Comparison of ENCODE assay signal across 16 cellular contexts in genomic region chr10:95233377-95234034, GRCh38. TPM values are rescaled to one million over a fixed set of nuclear protein-coding genes. Genes with fewer than 3 reads are reported as not detected.
DNase-seq lines count a peak whose midpoint lies in the region; ATAC-seq, FAIRE-seq and TF ChIP-seq lines count a peak whose summit lies in the region.
"Had no signal": no experiment of that assay in that cellular context is flagged by ENCODE, and none has a peak within 500 bp of the region (broad histone marks: within the 10 kb centered on the region; RNA-seq: fewer than 3 reads in every experiment).

No MANE protein-coding gene starts in this region.

- no peak for FAIRE-seq in H1 (lab: Jason Lieb, UNC)
- FAIRE-seq: D721Med had no signal

- H3K9me3 Mint-ChIP-seq in H9, result peaks cover 0 to 17% of the 10 kb centered on the region in 2 experiments; a peak in 3 of 5 replicates
- H3K9me3 Mint-ChIP-seq: CD8-positive, alpha-beta T cell had no signal

- H3K23ac ChIP-seq in H9 (ENCODE audit: insufficient read length, low read depth, low read length), result no peak overlapping the region
- H3K23ac ChIP-seq in H1 (ENCODE audit: insufficient read length), result no peak overlapping the region

- TF ChIP-seq RAD21 in H1 (IDR thresholded peaks at IDR 0.05 in 1 of 2, conservative IDR thresholded peaks at IDR 0.05 in 1 of 2; ENCODE audit: low read depth in 2 of 2, low read length in 2 of 2), result no peak

- no CpG with 5 or more reads among the region's 2 CpGs for WGBS in H9 (ENCODE audit: extremely low coverage, insufficient read length, low lambda C conversion rate)
- WGBS in H1 (ENCODE audit: extremely low coverage in 1 of 2, insufficient coverage in 1 of 2, insufficient read length in 1 of 2, insufficient replicate concordance in 2 of 2, low coverage in 1 of 2, low lambda C conversion rate in 2 of 2, missing lambda C conversion rate in 1 of 2), 2 experiments, result 100% methylated on average over 2 of the region's 2 CpGs; no CpG with 5 or more reads in 1 of the 2 experiments

- H4K20me1 ChIP-seq in H9 (ENCODE audit: control insufficient read depth, insufficient read depth, insufficient read length) (no peaks in the 10 kb centered on the region), OCI-LY3 (ENCODE audit: insufficient read depth, low read length) (peaks cover 3% of the 10 kb centered on the region), H1 (replicated peaks in 1 of 2; ENCODE audit: control insufficient read depth in 1 of 2, insufficient read depth in 2 of 2, low read length in 2 of 2) (no peaks in the 10 kb centered on the region)

- H3K18ac ChIP-seq in H9 (ENCODE audit: insufficient read length, low read depth, low read length), result no peak overlapping the region
- H3K18ac ChIP-seq in H1 (ENCODE audit: extremely low read depth, low read length), result peak overlapping the region; percentile 71

- H3K4ac ChIP-seq in H9 (ENCODE audit: low read depth, low read length), result no peak overlapping the region
- peak overlapping the region; percentile 20 for H3K4ac ChIP-seq in H1 (replicated peaks; ENCODE audit: insufficient read length, low read depth, low read length)

- H3K27ac ChIP-seq in H9 (ENCODE audit: insufficient read length, low read depth, low read length) (no peak overlapping the region), OCI-LY3 (ENCODE audit: low read length) (no peak overlapping the region), H1 (ENCODE audit: low read depth, low read length) (no peak overlapping the region)
- H3K27ac ChIP-seq: SJSA1 had no signal

- H3K27me3 Mint-ChIP-seq in H9 (ENCODE audit: low read depth), result no peaks in the 10 kb centered on the region

- H4K5ac ChIP-seq in H9 (ENCODE audit: insufficient read length, low read depth, low read length) (no peak overlapping the region), H1 (ENCODE audit: insufficient read length, low read depth, low read length) (peak overlapping the region; percentile 30)

- H2BK20ac ChIP-seq in H9 (ENCODE audit: low read depth, low read length, poor library complexity, severe bottlenecking) (no peak overlapping the region), H1 (ENCODE audit: low read length) (peak overlapping the region; percentile 74; the same call in 1 of the 2 replicates)

- POLR2A ChIA-PET in H1 (lab: Charles Lee; ENCODE audit: partially characterized antibody), result interaction anchor here (1.0 to 5.9 kb wide), 4 partner anchors 11 to 104 kb away, joined by 3 to 57 read pairs (median 5); partner anchors contain the start of gene ACSM6

- H2BK5ac ChIP-seq in H9 (ENCODE audit: insufficient read length, low read length) (no peak overlapping the region), H1 (ENCODE audit: low read depth, low read length) (peak overlapping the region; percentile 98; the same call in 1 of the 2 replicates)

- no peaks in the 10 kb centered on the region for H3K9me3 ChIP-seq in H9 (ENCODE audit: control insufficient read depth, low read depth, low read length)
- peaks cover 5% of the 10 kb centered on the region; the same call in 1 of the 2 replicates for H3K9me3 ChIP-seq in OCI-LY3 (ENCODE audit: insufficient read depth, low read length)
- H3K9me3 ChIP-seq in H1 (ENCODE audit: insufficient read depth in 2 of 2, low read depth in 1 of 2, low read length in 1 of 2), result no peaks in the 10 kb centered on the region

- TF ChIP-seq CTCF in H9 (conservative IDR thresholded peaks at IDR 0.05) (no peak), OCI-LY3 (IDR thresholded peaks at IDR 0.05; ENCODE audit: low read depth, low read length) (peak; percentile 27), H1 (IDR thresholded peaks at IDR 0.05; ENCODE audit: control extremely low read depth in 1 of 3, insufficient read depth in 1 of 3, low read depth in 1 of 3, low read length in 3 of 3) (no peak)

- H3T11ph ChIP-seq in H9 (ENCODE audit: low read length), result no peak overlapping the region

- H3K4me2 ChIP-seq in H9 (ENCODE audit: insufficient read depth, insufficient read length, low read length) (no peak overlapping the region), OCI-LY3 (ENCODE audit: low read length) (no peak overlapping the region), H1 (ENCODE audit: insufficient read depth in 1 of 2, low read depth in 2 of 2, low read length in 2 of 2) (no peak overlapping the region)

- peaks cover 13 to 36% (median 36%) of the 10 kb centered on the region in 3 experiments for H3K36me3 Mint-ChIP-seq in H9 (ENCODE audit: insufficient read depth in 1 of 3, low read depth in 3 of 3)
- H3K36me3 Mint-ChIP-seq: CD8-positive, alpha-beta T cell had no signal

- H3K27me3 ChIP-seq in H9 (ENCODE audit: insufficient read depth, low read length), result no peaks in the 10 kb centered on the region
- H3K27me3 ChIP-seq in OCI-LY3 (ENCODE audit: low read depth, low read length), result peaks cover 53% of the 10 kb centered on the region
- no peaks in the 10 kb centered on the region for H3K27me3 ChIP-seq in H1 (replicated peaks in 1 of 4; ENCODE audit: control insufficient read depth in 3 of 4, extremely low read depth in 1 of 4, insufficient read depth in 3 of 4, low read length in 3 of 4)
- H3K27me3 ChIP-seq: SJSA1 had no signal

- no peak for TF ChIP-seq POLR2A in H1 (IDR thresholded peaks at IDR 0.05; ENCODE audit: control extremely low read depth in 1 of 2, low read depth in 2 of 2, low read length in 2 of 2)

- peaks cover 12% of the 10 kb centered on the region for H3K36me3 ChIP-seq in OCI-LY3 (replicated peaks; ENCODE audit: low read depth, low read length)
- peaks cover 6 to 40% (median 19%) of the 10 kb centered on the region in 4 experiments; a peak in 5 of 8 replicates for H3K36me3 ChIP-seq in H1 (ENCODE audit: control insufficient read depth in 2 of 4, insufficient read depth in 4 of 4, low read length in 3 of 4)

- H3K9ac ChIP-seq in H9 (ENCODE audit: extremely low read depth, insufficient read length, low read length), result no peak overlapping the region
- H3K9ac ChIP-seq in OCI-LY3 (ENCODE audit: low read length), result no peak overlapping the region
- H3K9ac ChIP-seq in H1 (replicated peaks in 1 of 4; ENCODE audit: extremely low read depth in 1 of 4, low read depth in 3 of 4, low read length in 3 of 4), result no peak overlapping the region

- H3K14ac ChIP-seq in H9 (ENCODE audit: insufficient read depth, low read length) (no peak overlapping the region), H1 (ENCODE audit: insufficient read length) (no peak overlapping the region)

- H4K91ac ChIP-seq in H9 (ENCODE audit: insufficient read length, low read depth, low read length), result peak overlapping the region; percentile 10
- peak overlapping the region; percentile 89 for H4K91ac ChIP-seq in H1 (replicated peaks; ENCODE audit: insufficient read length, low read length)

- no peak for ATAC-seq in GM18511 (IDR thresholded peaks at IDR 0.05; ENCODE audit: unreplicated experiment)
- ATAC-seq: CD8-positive, alpha-beta T cell had no signal

- no peaks in the 10 kb centered on the region for H3K79me1 ChIP-seq in H9 (ENCODE audit: insufficient read depth, low read depth, low read length, poor library complexity, severe bottlenecking)
- no peaks in the 10 kb centered on the region for H3K79me1 ChIP-seq in H1 (ENCODE audit: low read depth, low read length)

- H3K4me1 ChIP-seq in H9 (ENCODE audit: insufficient read depth, low read length) (peaks cover 9% of the 10 kb centered on the region; the same call in 1 of the 2 replicates), OCI-LY3 (ENCODE audit: low read length) (peaks cover 34% of the 10 kb centered on the region), H1 (replicated peaks in 1 of 4; ENCODE audit: control insufficient read depth in 3 of 4, insufficient read depth in 4 of 4, low read length in 3 of 4) (peaks cover 4 to 23% (median 22%) of the 10 kb centered on the region in 4 experiments; a peak in 6 of 7 replicates)

- H3K23me2 ChIP-seq in H9 (ENCODE audit: insufficient read length, low read depth, low read length, poor library complexity, severe bottlenecking) (peaks cover 11% of the 10 kb centered on the region), H1 (ENCODE audit: low read depth, low read length) (peaks cover 7% of the 10 kb centered on the region)

- H3K4me3 Mint-ChIP-seq in H9, result no peak overlapping the region
- H3K4me3 Mint-ChIP-seq: CD8-positive, alpha-beta T cell had no signal

- peaks cover 50 to 53% of the 10 kb centered on the region in 2 experiments for H3K4me1 Mint-ChIP-seq in H9

- H3K4me3 ChIP-seq in OCI-LY3 (ENCODE audit: low read length) (no peak overlapping the region), H1 (ENCODE audit: extremely low read depth in 1 of 4, insufficient read depth in 2 of 4, low read depth in 3 of 4, low read length in 4 of 4) (no peak overlapping the region)
- H3K4me3 ChIP-seq: SJSA1 had no signal

- no peak for TF ChIP-seq EP300 in H1 (IDR thresholded peaks at IDR 0.05; ENCODE audit: borderline replicate concordance in 1 of 2, low read depth in 2 of 2, low read length in 2 of 2)

- H2BK15ac ChIP-seq in H9 (ENCODE audit: low read depth, low read length) (no peak overlapping the region), H1 (ENCODE audit: low read length) (peak overlapping the region; percentile 51)

- CTCF ChIA-PET in H1 (lab: Charles Lee; ENCODE audit: partially characterized antibody), result interaction anchor here (0.7 to 16.4 kb wide), 10 partner anchors 9 to 141 kb away, joined by 3 to 363 read pairs (median 4); no protein-coding TSS in a partner anchor

- H4K8ac ChIP-seq in H9 (replicated peaks; ENCODE audit: insufficient read length, low read depth, low read length) (no peak overlapping the region), H1 (ENCODE audit: extremely low read depth, insufficient read depth, low read length) (no peak overlapping the region)

- H3K56ac ChIP-seq in H9 (ENCODE audit: insufficient read length, low read depth, low read length) (no peak overlapping the region), H1 (replicated peaks; ENCODE audit: insufficient read length, low read depth, low read length) (no peak overlapping the region)

- H3K79me2 ChIP-seq in H9 (ENCODE audit: insufficient read depth, low read length) (no peaks in the 10 kb centered on the region), OCI-LY3 (ENCODE audit: low read length) (no peaks in the 10 kb centered on the region), H1 (ENCODE audit: control insufficient read depth in 1 of 2, insufficient read depth in 2 of 2, low read length in 2 of 2) (no peaks in the 10 kb centered on the region)

- DNase-seq in H9 (no peak), H1 (ENCODE audit: low read depth in 1 of 2, low spot score in 2 of 2) (no peak), kidney tubule cell (ENCODE audit: low spot score) (peak; percentile 62), HUDEP-2 (lab: John Stamatoyannopoulos, UW; ENCODE audit: unreplicated experiment in 76 of 76) (no peak)
- DNase-seq in NK-92 treated with Interleukin-12 subunit alpha and Interleukin-12 subunit beta, amount 100 ng/mL, for 24 hours (lab: John Stamatoyannopoulos, UW), result no peak
- DNase-seq: CD8-positive, alpha-beta T cell; Karpas-422; NCI-H2029; NCI-H524 had no signal

- H2AK5ac ChIP-seq in H9 (ENCODE audit: insufficient read length, low read length), result no peak overlapping the region
- peak overlapping the region; percentile 93; the same call in 1 of the 2 replicates for H2AK5ac ChIP-seq in H1 (ENCODE audit: low read depth, low read length)

- peak overlapping the region in 1 of 3 experiments; percentile 42; a peak in 1 of 7 replicates for H3K27ac Mint-ChIP-seq in H9
- H3K27ac Mint-ChIP-seq: CD8-positive, alpha-beta T cell had no signal

- H2AFZ ChIP-seq in H9 (ENCODE audit: low read length) (no peak overlapping the region), OCI-LY3 (ENCODE audit: low read depth, low read length) (no peak overlapping the region), H1 (ENCODE audit: low read length) (no peak overlapping the region)

- no peak overlapping the region for H2BK120ac ChIP-seq in H9 (ENCODE audit: low read depth, low read length, poor library complexity, severe bottlenecking)
- H2BK120ac ChIP-seq in H1 (replicated peaks; ENCODE audit: low read depth, low read length), result peak overlapping the region; percentile 22

- no peak overlapping the region for H2BK12ac ChIP-seq in H9 (ENCODE audit: insufficient read length, low read depth, low read length)
- H2BK12ac ChIP-seq in H1 (ENCODE audit: low read depth, low read length), result peak overlapping the region; percentile 32; the same call in 1 of the 2 replicates

RNA-seq across cellular contexts. Expression of gene ACSM6, which starts 39.5 kb away (rescaled TPM):
- 0.18 TPM in 1 of 2 replicates, not detected in the other for total RNA-seq in H9 (2021)
- 0.27 TPM in 1 of 2 replicates, not detected in the other for total RNA-seq in H1 (2021; fragmentation: NEBNext Ultra II Directional; extraction: Animal tissue kit (Norgen Biotek cat#: 25700))
- 0.30 and 0.33 TPM in 2 replicates for polyA plus RNA-seq in H1 (2011; rRNA removed)
- polyA plus RNA-seq in H1 (2011; cell fraction: cytosol; rRNA removed), result 0.28 TPM
- 0.34 TPM for polyA plus RNA-seq in H1 (2011; cell fraction: nucleus; rRNA removed)
- 0.11 to 0.14 TPM (median 0.13 TPM) in 3 of 4 replicates, not detected in the other for polyA plus RNA-seq in H1 (2012, experiment 1 of 2)
- not detected for polyA plus RNA-seq in H1 (2012, experiment 2 of 2)
- 0.20 TPM for polyA plus RNA-seq in H1 (2013, experiment 1 of 2)
- 0.18 TPM for polyA plus RNA-seq in H1 (2013, experiment 2 of 2)
- polyA minus RNA-seq in H1 (2011; rRNA and poly(A)+ RNA removed), result 0.41 TPM in 1 of 2 replicates, not detected in the other
- polyA minus RNA-seq in H1 (2011; cell fraction: cytosol; rRNA and poly(A)+ RNA removed), result not detected
- not detected for polyA minus RNA-seq in H1 (2011; cell fraction: nucleus; rRNA and poly(A)+ RNA removed)
- total RNA-seq: CD8-positive, alpha-beta T cell; Daoy; SJSA1 had no signal
- polyA plus RNA-seq: AG04450, BJ had no signal

RNA-seq across cellular contexts. Expression of gene PDLIM1, which starts 57.3 kb away (rescaled TPM):
- 115 and 123 TPM in 2 replicates for total RNA-seq in H9 (2021)
- total RNA-seq in H1 (2021; fragmentation: NEBNext Ultra II Directional; extraction: Animal tissue kit (Norgen Biotek cat#: 25700)), result 245 and 264 TPM in 2 replicates
- polyA plus RNA-seq in H1 (2011; rRNA removed), result 169 and 199 TPM in 2 replicates
- polyA plus RNA-seq in H1 (2011; cell fraction: cytosol; rRNA removed), result 145 TPM
- polyA plus RNA-seq in H1 (2011; cell fraction: nucleus; rRNA removed), result 149 TPM
- 232 to 293 TPM (median 265 TPM) in 4 replicates for polyA plus RNA-seq in H1 (2012, experiment 1 of 2)
- 278 TPM for polyA plus RNA-seq in H1 (2012, experiment 2 of 2)
- 242 TPM for polyA plus RNA-seq in H1 (2013, experiment 1 of 2)
- polyA plus RNA-seq in H1 (2013, experiment 2 of 2), result 244 TPM
- 142 and 150 TPM in 2 replicates for polyA minus RNA-seq in H1 (2011; rRNA and poly(A)+ RNA removed)
- 109 TPM for polyA minus RNA-seq in H1 (2011; cell fraction: cytosol; rRNA and poly(A)+ RNA removed)
- 70.1 TPM for polyA minus RNA-seq in H1 (2011; cell fraction: nucleus; rRNA and poly(A)+ RNA removed)
